Comparison of ENCODE assay signal across 1 cellular context in the genomic region with DNA sequence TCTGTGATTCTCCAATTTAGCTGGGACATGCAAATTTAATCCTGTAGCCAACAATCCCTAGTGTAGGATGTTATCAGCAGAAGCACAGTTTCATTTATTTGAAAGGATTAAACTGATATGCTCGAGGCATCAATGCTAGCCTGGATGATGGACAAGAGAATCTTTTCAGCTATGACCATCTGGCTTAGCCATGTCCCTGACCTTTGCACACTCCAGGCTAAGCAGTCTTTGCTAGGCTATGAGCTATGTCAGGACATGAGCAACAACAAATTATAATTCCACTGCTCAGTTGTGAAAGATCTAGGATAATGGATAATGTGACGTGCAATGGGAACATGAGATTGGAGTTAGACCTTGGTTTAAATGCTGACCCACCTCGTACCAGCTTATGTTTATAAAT.
TF ChIP-seq lines count a peak whose summit lies in the region.

No MANE protein-coding gene starts in this region.

TF ChIP-seq in HepG2, 621 proteins besides CTCF, POLR2A, EP300 and RAD21:
- peak; percentile 49 for TF ChIP-seq HNF4A (CRISPR knock-in tag; IDR thresholded peaks at IDR 0.05)
- TF ChIP-seq MNT (IDR thresholded peaks at IDR 0.05): no peak
TF ChIP-seq in HepG2: peak in this region for 1.
